In the genomic region with DNA sequence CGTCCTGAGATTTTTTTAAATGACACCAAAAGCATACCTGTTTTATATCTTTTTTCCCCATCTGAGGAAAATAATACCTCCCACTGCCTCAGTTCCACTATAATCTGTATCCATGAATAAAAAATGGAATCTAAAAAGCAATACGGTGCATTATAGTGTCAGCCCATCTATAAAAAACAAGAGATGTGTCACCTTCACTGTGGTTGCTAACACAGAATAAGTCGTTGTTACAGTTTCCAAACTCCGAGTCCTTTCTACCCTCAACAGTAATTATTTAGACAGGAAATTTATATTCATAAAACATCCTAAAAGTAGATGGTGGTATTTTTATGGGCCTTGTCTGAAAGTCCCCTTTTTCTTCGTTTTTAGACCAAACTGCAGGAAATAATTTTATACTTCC, we compare ENCODE assay signal across 21 cellular contexts. TPM values are rescaled to one million over a fixed set of nuclear protein-coding genes. Genes with fewer than 3 reads are reported as not detected.
DNase-seq lines count a peak whose midpoint lies in the region; ATAC-seq lines count a peak whose summit lies in the region.
"Had no signal": no experiment of that assay in that cellular context is flagged by ENCODE, and none has a peak within 500 bp of the region (broad histone marks: within the 10 kb centered on the region; RNA-seq: fewer than 3 reads in every experiment).

No MANE protein-coding gene starts in this region.

- H3K27me3 Mint-ChIP-seq in stimulated activated naive CD8-positive, alpha-beta T cell treated with anti-CD3 and anti-CD28 coated beads, Interleukin-15, Interleukin-2, amounts not matched to agents 100 ng/mL and 50 ng/mL, for 24 hours, result no peaks in the 10 kb centered on the region
- H3K27me3 Mint-ChIP-seq in T-helper 17 cell (no peaks in the 10 kb centered on the region), immature natural killer cell (ENCODE audit: low read depth in 3 of 3) (peaks cover 0 to 4% (median 0%) of the 10 kb centered on the region in 3 donors)
- H3K27me3 Mint-ChIP-seq in activated T-helper 2 cell treated with anti-CD3 and anti-CD28 coated beads, Interferon-gamma antibody, Interleukin-2, Interleukin-4, amounts not matched to agents 10 μg/mL and 5 μg/mL and 100 μg/mL, durations not matched to agents 14 hours and 24 hours and 36 hours (ENCODE audit: low read depth), result no peaks in the 10 kb centered on the region

- peaks cover 66% of the 10 kb centered on the region for H3K4me1 Mint-ChIP-seq in stimulated activated naive CD8-positive, alpha-beta T cell treated with anti-CD3 and anti-CD28 coated beads, Interleukin-15, Interleukin-2, amounts not matched to agents 100 ng/mL and 50 ng/mL, for 24 hours (ENCODE audit: low read depth)
- H3K4me1 Mint-ChIP-seq in T-helper 17 cell, result peaks cover 64% of the 10 kb centered on the region
- H3K4me1 Mint-ChIP-seq in immature natural killer cell, result peaks cover 76 to 92% of the 10 kb centered on the region in 2 donors
- H3K4me1 Mint-ChIP-seq in activated T-helper 2 cell treated with anti-CD3 and anti-CD28 coated beads, Interferon-gamma antibody, Interleukin-2, Interleukin-4, amounts not matched to agents 10 μg/mL and 5 μg/mL and 100 μg/mL, durations not matched to agents 14 hours and 24 hours and 36 hours (ENCODE audit: low read depth), result peaks cover 55% of the 10 kb centered on the region

- H3K27ac Mint-ChIP-seq in stimulated activated naive CD8-positive, alpha-beta T cell treated with anti-CD3 and anti-CD28 coated beads, Interleukin-15, Interleukin-2, amounts not matched to agents 100 ng/mL and 50 ng/mL, for 24 hours, result peak overlapping the region; percentile 32
- H3K27ac Mint-ChIP-seq in T-helper 17 cell, result peak overlapping the region; percentile 81
- peak overlapping the region; percentile 76 to 89 (median 82) for H3K27ac Mint-ChIP-seq in immature natural killer cell
- no peak overlapping the region for H3K27ac Mint-ChIP-seq in activated T-helper 2 cell treated with anti-CD3 and anti-CD28 coated beads, Interferon-gamma antibody, Interleukin-2, Interleukin-4, amounts not matched to agents 10 μg/mL and 5 μg/mL and 100 μg/mL, durations not matched to agents 14 hours and 24 hours and 36 hours

- H3K9me3 ChIP-seq in T-helper 17 cell (ENCODE audit: control insufficient read depth, low read length, poor library complexity, severe bottlenecking), result no peaks in the 10 kb centered on the region

- H3K36me3 Mint-ChIP-seq in stimulated activated naive CD8-positive, alpha-beta T cell treated with anti-CD3 and anti-CD28 coated beads, Interleukin-15, Interleukin-2, amounts not matched to agents 100 ng/mL and 50 ng/mL, for 24 hours (ENCODE audit: low read depth), result peaks cover 57% of the 10 kb centered on the region
- H3K36me3 Mint-ChIP-seq in T-helper 17 cell (ENCODE audit: low read depth) (peaks cover 22% of the 10 kb centered on the region), immature natural killer cell (peaks cover 12 to 30% (median 18%) of the 10 kb centered on the region in 3 donors)
- H3K36me3 Mint-ChIP-seq in activated T-helper 2 cell treated with anti-CD3 and anti-CD28 coated beads, Interferon-gamma antibody, Interleukin-2, Interleukin-4, amounts not matched to agents 10 μg/mL and 5 μg/mL and 100 μg/mL, durations not matched to agents 14 hours and 24 hours and 36 hours (ENCODE audit: low read depth), result peaks cover 79% of the 10 kb centered on the region

- no peaks in the 10 kb centered on the region for H3K9me3 Mint-ChIP-seq in stimulated activated naive CD8-positive, alpha-beta T cell treated with anti-CD3 and anti-CD28 coated beads, Interleukin-15, Interleukin-2, amounts not matched to agents 100 ng/mL and 50 ng/mL, for 24 hours
- H3K9me3 Mint-ChIP-seq in immature natural killer cell, result no peaks in the 10 kb centered on the region
- H3K9me3 Mint-ChIP-seq in activated T-helper 2 cell treated with anti-CD3 and anti-CD28 coated beads, Interferon-gamma antibody, Interleukin-2, Interleukin-4, amounts not matched to agents 10 μg/mL and 5 μg/mL and 100 μg/mL, durations not matched to agents 14 hours and 24 hours and 36 hours, result no peaks in the 10 kb centered on the region

- no peak for ATAC-seq in stimulated activated naive CD8-positive, alpha-beta T cell treated with anti-CD3 and anti-CD28 coated beads, Interleukin-15, Interleukin-2, amounts not matched to agents 100 U/mL and 50 U/mL, for 24 hours
- ATAC-seq in T-helper 17 cell, result no peak
- no peak for ATAC-seq in GM21423 (IDR thresholded peaks at IDR 0.05; ENCODE audit: unreplicated experiment)
- ATAC-seq: K562, PC-3 had no signal

- intact Hi-C loops in activated T-helper 2 cell treated with anti-CD3 and anti-CD28 coated beads, Interferon-gamma antibody, Interleukin-2, Interleukin-4, amounts not matched to agents 10 μg/mL and 5 μg/mL and 100 μg/mL, durations not matched to agents 14 hours and 24 hours and 36 hours (cut with micrococcal nuclease), result no loop called here

- H3K4me3 Mint-ChIP-seq in stimulated activated naive CD8-positive, alpha-beta T cell treated with anti-CD3 and anti-CD28 coated beads, Interleukin-15, Interleukin-2, amounts not matched to agents 100 ng/mL and 50 ng/mL, for 24 hours, result no peak overlapping the region
- H3K4me3 Mint-ChIP-seq in T-helper 17 cell, result no peak overlapping the region
- H3K4me3 Mint-ChIP-seq in immature natural killer cell, result peak overlapping the region; percentile 74 to 87 (median 79)
- no peak overlapping the region for H3K4me3 Mint-ChIP-seq in activated T-helper 2 cell treated with anti-CD3 and anti-CD28 coated beads, Interferon-gamma antibody, Interleukin-2, Interleukin-4, amounts not matched to agents 10 μg/mL and 5 μg/mL and 100 μg/mL, durations not matched to agents 14 hours and 24 hours and 36 hours (ENCODE audit: low read depth)
- H3K4me3 Mint-ChIP-seq: CD14-positive monocyte had no signal

- no peak for DNase-seq in stimulated activated naive CD8-positive, alpha-beta T cell treated with anti-CD3 and anti-CD28 coated beads, Interleukin-15, Interleukin-2, amounts not matched to agents 100 U/mL and 50 U/mL, for 24 hours
- DNase-seq in T-helper 17 cell (no peak), immature natural killer cell (no peak), amygdala (lab: John Stamatoyannopoulos, UW) (no peak)
- no peak for DNase-seq in activated T-helper 2 cell treated with anti-CD3 and anti-CD28 coated beads, Interferon-gamma antibody, Interleukin-2, Interleukin-4, amounts not matched to agents 10 μg/mL and 5 μg/mL and 100 μg/mL, durations not matched to agents 14 hours and 24 hours and 36 hours (ENCODE audit: low spot score)
- DNase-seq: AML-193, COR-L47, DMS 273 treated with DMSO at 0.1 percent for 48 hours, DND-41, NCI-H1417, NCI-H187, NCI-H2107, NCI-H510A, NCI-H748 treated with DMSO at 0.1 percent for 48 hours, PC-3, RPMI8226, SHP77 treated with DMSO at 0.1 percent for 48 hours had no signal

RNA-seq across cellular contexts. Expression of a gene that starts 19.4 kb away (rescaled TPM):
- 10 to 100 TPM; 51.8 to 55.8 TPM for total RNA-seq in T-helper 17 cell
- 100 to 1,000 TPM in 2 of 3 donors, 10 to 100 TPM in 1; 96.5 to 194 (median 109) TPM for polyA plus RNA-seq in immature natural killer cell
- 90.4 and 93.7 TPM in 2 replicates for total RNA-seq in activated T-helper 2 cell treated with anti-CD3 and anti-CD28 coated beads, Interferon-gamma antibody, Interleukin-2, Interleukin-4, amounts not matched to agents 10 μg/mL and 5 μg/mL and 100 μg/mL, durations not matched to agents 14 hours and 24 hours and 36 hours

Comparison
In these comparisons a context has a peak if more than half of its experiments do, and no peak if none do; other contexts are left out.
1. H3K4me3 Mint-ChIP-seq: peak in immature natural killer cell (5 of 5); none in stimulated activated naive CD8-positive, alpha-beta T cell treated with anti-CD3 and anti-CD28 coated beads, Interleukin-15, Interleukin-2, amounts not matched to agents 100 ng/mL and 50 ng/mL, for 24 hours (single experiment), T-helper 17 cell (single experiment) and activated T-helper 2 cell treated with anti-CD3 and anti-CD28 coated beads, Interferon-gamma antibody, Interleukin-2, Interleukin-4, amounts not matched to agents 10 μg/mL and 5 μg/mL and 100 μg/mL, durations not matched to agents 14 hours and 24 hours and 36 hours (single experiment).